ENCODE assay signal across 1 cellular context in genomic region chr12:116595672-116596071, GRCh38.
TF ChIP-seq lines count a peak whose summit lies in the region.

No MANE protein-coding gene starts in this region.

TF ChIP-seq in SK-N-SH treated with all-trans-retinoic acid at 6 μM for 48 hours, 23 proteins besides CTCF, POLR2A, EP300 and RAD21:
- TF ChIP-seq TSHZ2 (CRISPR knock-in tag; IDR thresholded peaks at IDR 0.05) = no peak
- TF ChIP-seq SNAI2 (CRISPR knock-in tag; IDR thresholded peaks at IDR 0.05) = no peak
- TF ChIP-seq TCF4 (CRISPR knock-in tag; IDR thresholded peaks at IDR 0.05; ENCODE audit: borderline replicate concordance) = no peak
- TF ChIP-seq POU6F1 (CRISPR knock-in tag; IDR thresholded peaks at IDR 0.05; ENCODE audit: borderline replicate concordance, low read depth) = no peak
- no peak for TF ChIP-seq PPARA (CRISPR knock-in tag; IDR thresholded peaks at IDR 0.05; ENCODE audit: borderline replicate concordance)
- TF ChIP-seq OSR1 (CRISPR knock-in tag; IDR thresholded peaks at IDR 0.05) = no peak
- no peak for TF ChIP-seq ISL1 (CRISPR knock-in tag; IDR thresholded peaks at IDR 0.05)
- TF ChIP-seq GLIS3 (CRISPR knock-in tag; IDR thresholded peaks at IDR 0.05) = no peak
- TF ChIP-seq TOX (CRISPR knock-in tag; IDR thresholded peaks at IDR 0.05; ENCODE audit: borderline replicate concordance) = no peak
- TF ChIP-seq ZC3H10 (CRISPR knock-in tag; IDR thresholded peaks at IDR 0.05) = no peak
- no peak for TF ChIP-seq BACH2 (CRISPR knock-in tag; IDR thresholded peaks at IDR 0.05; ENCODE audit: borderline replicate concordance)
TF ChIP-seq in SK-N-SH treated with all-trans-retinoic acid at 6 μM for 48 hours: peak in this region for 0.
